In the genomic region with DNA sequence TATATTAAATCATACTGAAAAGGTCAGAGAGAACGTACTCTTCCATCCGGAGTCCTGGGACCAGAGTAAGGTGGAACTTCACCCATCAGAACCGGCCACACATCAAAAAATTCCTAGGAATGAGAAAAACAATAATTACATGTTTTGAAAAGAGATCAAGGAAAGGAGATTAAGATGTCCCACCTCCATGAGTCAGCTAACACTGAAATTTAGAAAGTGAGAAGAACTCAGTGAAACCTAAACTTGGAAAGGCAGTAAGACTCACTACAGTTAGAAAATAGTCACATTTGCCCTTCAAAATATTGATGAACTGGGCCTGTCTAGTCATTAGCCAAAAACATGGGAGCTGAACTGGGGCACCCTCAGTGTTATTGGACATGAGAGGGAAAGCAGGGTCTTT, we compare ENCODE assay signal across 34 cellular contexts. TPM values are rescaled to one million over a fixed set of nuclear protein-coding genes. Genes with fewer than 3 reads are reported as not detected.
"Had no signal": no experiment of that assay in that cellular context is flagged by ENCODE, and none has a peak within 500 bp of the region (broad histone marks: within the 10 kb centered on the region; RNA-seq: fewer than 3 reads in every experiment).

No MANE protein-coding gene starts in this region.

- FAIRE-seq: RCC 7860 had no signal

- ATAC-seq: Panc1, Right ventricle myocardium inferior, SK-N-SH treated with all-trans-retinoic acid at 6 μM for 48 hours, T-cell had no signal

- H3K36me3 ChIP-seq: SJCRH30 had no signal

- H3K4me3 ChIP-seq: PC-9, SJCRH30, SK-N-MC had no signal

- H2AFZ ChIP-seq: PC-9 had no signal

- H3K4me1 Mint-ChIP-seq: T-cell had no signal

- H3K9me3 Mint-ChIP-seq: T-cell had no signal

- H3K27ac Mint-ChIP-seq: T-cell had no signal

- H3K36me3 Mint-ChIP-seq: T-cell had no signal

- DNase-seq: Karpas-422, MM.1S, MV-4-11, NCI-H1092, NCI-H1105, NCI-H1436, NCI-H146, NCI-H1694, NCI-H187, NCI-H1930, NCI-H2029 treated with DMSO at 0.1 percent for 48 hours, NCI-H2081 treated with DMSO at 0.1 percent for 48 hours, NCI-H2107, NCI-H2171, NCI-H226, NCI-H446 treated with DMSO at 0.1 percent for 48 hours, NCI-H510A, NCI-H524, NCI-H526, NCI-H69, NCI-H748 treated with DMSO at 0.1 percent for 48 hours, NCI-H82, PC-9, SHP77, SIG-M5, SJCRH30, T-cell had no signal

- H3K4me2 ChIP-seq: PC-9 had no signal

- H3K4me3 Mint-ChIP-seq: T-cell had no signal

- H3K27ac ChIP-seq: PC-9, RWPE1, SJCRH30 had no signal

RNA-seq across cellular contexts. Expression of a gene that starts 23.0 kb away (rescaled TPM):
- total RNA-seq: OCI-LY7, T-cell had no signal
